1 cellular context compared by ENCODE assay signal in the genomic region with DNA sequence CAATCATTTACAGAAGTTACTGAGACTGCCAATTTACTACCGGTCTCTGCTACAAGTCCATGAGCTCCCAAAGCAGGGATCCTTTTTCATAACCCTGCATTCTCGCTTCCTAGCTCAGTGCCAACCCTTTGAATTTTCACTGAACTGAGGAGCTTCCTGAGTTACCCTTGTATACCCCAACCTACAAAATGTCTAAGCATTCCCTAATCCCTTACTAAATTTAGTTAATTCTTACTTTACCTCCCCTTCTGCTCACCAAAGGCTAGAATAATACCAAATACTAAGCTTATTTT.
A peak's percentile ranks its signal among the peaks of the same experiment; 100 is the strongest.
TF ChIP-seq lines count a peak whose summit lies in the region.

No MANE protein-coding gene starts in this region.

TF ChIP-seq in HepG2, 621 proteins besides CTCF, POLR2A, EP300 and RAD21:
- TF ChIP-seq ZNF782 (CRISPR knock-in tag; IDR thresholded peaks at IDR 0.05; ENCODE audit: borderline replicate concordance) (no peak), THAP11 (CRISPR knock-in tag; IDR thresholded peaks at IDR 0.05) (peak; percentile 4; the same call in 1 of the 2 replicates), RBFOX2 (IDR thresholded peaks at IDR 0.05; ENCODE audit: low read depth, low read length) (peak; percentile 46; the same call in 1 of the 2 replicates), FOXM1 (CRISPR knock-in tag; IDR thresholded peaks at IDR 0.05) (no peak)
